Comparison of ENCODE assay signal across 13 cellular contexts in genomic region chr2:1656961-1657841, GRCh38.
DNase-seq lines count a peak whose midpoint lies in the region; ATAC-seq and TF ChIP-seq lines count a peak whose summit lies in the region.
"Had no signal": no experiment of that assay in that cellular context is flagged by ENCODE, and none has a peak within 500 bp of the region (broad histone marks: within the 10 kb centered on the region; RNA-seq: fewer than 3 reads in every experiment).

No MANE protein-coding gene starts in this region.

- no peak overlapping the region for H3K4me3 Mint-ChIP-seq in naive thymus-derived CD4-positive, alpha-beta T cell
- no peak overlapping the region for H3K4me3 Mint-ChIP-seq in activated CD8-positive, alpha-beta T cell treated with anti-CD3 and anti-CD28 coated beads, Interleukin-2, amount 10 ng/mL, durations not matched to agents 7 days and 5 days
- H3K4me3 Mint-ChIP-seq: activated naive CD8-positive, alpha-beta T cell treated with anti-CD3 and anti-CD28 coated beads, Interleukin-2, amount 50 U/mL, for 24 hours had no signal

- TF ChIP-seq RAD21 in HCT116 (IDR thresholded peaks at IDR 0.05; ENCODE audit: low read depth), result no peak

- TF ChIP-seq CTCF in AG04450 (IDR thresholded peaks at IDR 0.05; ENCODE audit: low read depth, low read length) (no peak), HCT116 (IDR thresholded peaks at IDR 0.05 in 2 of 3, conservative IDR thresholded peaks at IDR 0.05 in 1 of 3; ENCODE audit: borderline replicate concordance in 1 of 3, insufficient read depth in 1 of 3, low read depth in 2 of 3, low read length in 2 of 3) (no peak), mammary epithelial cell (conservative IDR thresholded peaks at IDR 0.05 in 1 of 2, IDR thresholded peaks at IDR 0.05 in 1 of 2; ENCODE audit: extremely low read depth in 1 of 2, insufficient read depth in 1 of 2, low read depth in 1 of 2, low read length in 2 of 2) (peak in 1 of 2 donors; percentile 10), hepatocyte (IDR thresholded peaks at IDR 0.05; ENCODE audit: poor library complexity) (no peak)

- no peak overlapping the region for H2AFZ ChIP-seq in HCT116 (ENCODE audit: low read depth, low read length, poor library complexity, severe bottlenecking)
- no peak overlapping the region for H2AFZ ChIP-seq in mammary epithelial cell (ENCODE audit: low read depth, low read length)
- no peak overlapping the region for H2AFZ ChIP-seq in hepatocyte

- H3K9me2 ChIP-seq in HCT116 (ENCODE audit: insufficient read depth), result no peaks in the 10 kb centered on the region
- no peaks in the 10 kb centered on the region for H3K9me2 ChIP-seq in hepatocyte (replicated peaks; ENCODE audit: insufficient read depth)

- CTCF ChIA-PET in AG04450 (lab: Charles Lee) (no interaction called here), HCT116 (lab: Charles Lee) (no interaction called here), mammary epithelial cell (lab: Charles Lee; ENCODE audit: low non-redundant PET) (no interaction called here)
- CTCF ChIA-PET in naive thymus-derived CD4-positive, alpha-beta T cell (lab: Charles Lee), result no interaction called here
- CTCF ChIA-PET in activated CD8-positive, alpha-beta T cell treated with anti-CD3 and anti-CD28 coated beads, Interleukin-2, amount 10 ng/mL, durations not matched to agents 7 days and 5 days (lab: Charles Lee), result no interaction called here

- in situ Hi-C loops in mammary epithelial cell (cut with MboI; ENCODE audit: low sequenced_read_pairs in 2 of 2), result no loop called here

- no peak overlapping the region for H3K4me2 ChIP-seq in HCT116 (ENCODE audit: low read length)
- no peak overlapping the region for H3K4me2 ChIP-seq in mammary epithelial cell (ENCODE audit: insufficient read depth, low read depth, low read length)
- no peak overlapping the region for H3K4me2 ChIP-seq in hepatocyte

- RAD21 ChIA-PET in HCT116 (lab: Charles Lee; ENCODE audit: low non-redundant PET in 1 of 2, low total read pairs in 2 of 2, uncharacterized antibody in 2 of 2, unreplicated experiment in 2 of 2), result no interaction called here

- TF ChIP-seq POLR2A in HCT116 (IDR thresholded peaks at IDR 0.05; ENCODE audit: borderline replicate concordance, extremely low read depth, insufficient read depth, insufficient read length), result no peak

- H3K9me3 ChIP-seq in AG04450 (ENCODE audit: control insufficient read depth, insufficient read depth, low read length), result no peaks in the 10 kb centered on the region
- no peaks in the 10 kb centered on the region for H3K9me3 ChIP-seq in HCT116 (ENCODE audit: control insufficient read depth in 1 of 2, insufficient read depth in 1 of 2, low read depth in 1 of 2, low read length in 2 of 2)
- no peaks in the 10 kb centered on the region for H3K9me3 ChIP-seq in mammary epithelial cell (replicated peaks; ENCODE audit: insufficient read depth, low read length)
- no peaks in the 10 kb centered on the region for H3K9me3 ChIP-seq in naive thymus-derived CD4-positive, alpha-beta T cell (ENCODE audit: control insufficient read depth in 2 of 3, low read length in 3 of 3)
- no peaks in the 10 kb centered on the region for H3K9me3 ChIP-seq in hepatocyte (ENCODE audit: low read depth)
- H3K9me3 ChIP-seq: left lung had no signal

- intact Hi-C loops in HCT116 (cut with micrococcal nuclease), result no loop called here
- intact Hi-C loops in mammary epithelial cell (cut with micrococcal nuclease), result loop anchor here (5.0 kb wide), 1 partner anchor 65 kb away; no protein-coding TSS in a partner anchor
- intact Hi-C loops in naive thymus-derived CD4-positive, alpha-beta T cell (cut with micrococcal nuclease), result no loop called here

- no peak for DNase-seq in AG04450 (ENCODE audit: low read depth, low spot score)
- DNase-seq in HCT116 (ENCODE audit: low read depth, low spot score), result no peak
- peak; percentile 45 for DNase-seq in mammary epithelial cell
- no peak for DNase-seq in naive thymus-derived CD4-positive, alpha-beta T cell
- DNase-seq in stimulated activated CD4-positive, alpha-beta T cell treated with anti-CD3 and anti-CD28 coated beads, Interleukin-4, amount 100 ng/mL, for 1 hour, result no peak
- DNase-seq in hepatocyte (ENCODE audit: low spot score), result no peak
- no peak for DNase-seq in COR-L47 (lab: John Stamatoyannopoulos, UW)
- no peak for DNase-seq in activated CD8-positive, alpha-beta T cell treated with anti-CD3 and anti-CD28 coated beads, Interleukin-2, amount 10 ng/mL, durations not matched to agents 7 days and 5 days
- DNase-seq: activated naive CD8-positive, alpha-beta T cell treated with anti-CD3 and anti-CD28 coated beads, Interleukin-2, amount 50 U/mL, for 24 hours; AML-193; NCI-H446; occipital lobe had no signal

- H3K79me2 ChIP-seq in HCT116 (ENCODE audit: insufficient read depth, low read length), result no peaks in the 10 kb centered on the region
- H3K79me2 ChIP-seq in mammary epithelial cell (ENCODE audit: insufficient read depth, low read length), result no peaks in the 10 kb centered on the region
- H3K79me2 ChIP-seq in hepatocyte, result no peaks in the 10 kb centered on the region

- H3K4me1 Mint-ChIP-seq in naive thymus-derived CD4-positive, alpha-beta T cell, result peaks cover 0 to 2% (median 0%) of the 10 kb centered on the region in 7 donors
- no peaks in the 10 kb centered on the region for H3K4me1 Mint-ChIP-seq in activated CD8-positive, alpha-beta T cell treated with anti-CD3 and anti-CD28 coated beads, Interleukin-2, amount 10 ng/mL, durations not matched to agents 7 days and 5 days (ENCODE audit: low read depth)
- H3K4me1 Mint-ChIP-seq: activated naive CD8-positive, alpha-beta T cell treated with anti-CD3 and anti-CD28 coated beads, Interleukin-2, amount 50 U/mL, for 24 hours had no signal

- 50% methylated on average over 6 of the region's 7 CpGs for WGBS in mammary epithelial cell (ENCODE audit: low coverage, missing lambda C conversion rate)
- 63% methylated on average over 7 of the region's 7 CpGs for WGBS in hepatocyte (ENCODE audit: low lambda C conversion rate, missing lambda C conversion rate)

- POLR2A ChIA-PET in AG04450 (lab: Yijun Ruan, JAX), result no interaction called here
- POLR2A ChIA-PET in HCT116 (lab: Charles Lee), result no interaction called here
- POLR2A ChIA-PET in naive thymus-derived CD4-positive, alpha-beta T cell (lab: Charles Lee), result no interaction called here
- POLR2A ChIA-PET in activated CD8-positive, alpha-beta T cell treated with anti-CD3 and anti-CD28 coated beads, Interleukin-2, amount 10 ng/mL, durations not matched to agents 7 days and 5 days (lab: Charles Lee), result no interaction called here

- peaks cover 0 to 35% (median 6%) of the 10 kb centered on the region in 5 donors for H3K27me3 Mint-ChIP-seq in naive thymus-derived CD4-positive, alpha-beta T cell
- no peaks in the 10 kb centered on the region for H3K27me3 Mint-ChIP-seq in activated CD8-positive, alpha-beta T cell treated with anti-CD3 and anti-CD28 coated beads, Interleukin-2, amount 10 ng/mL, durations not matched to agents 7 days and 5 days (ENCODE audit: low read depth)

- H3K27ac Mint-ChIP-seq in naive thymus-derived CD4-positive, alpha-beta T cell, result no peak overlapping the region
- no peak overlapping the region for H3K27ac Mint-ChIP-seq in activated CD8-positive, alpha-beta T cell treated with anti-CD3 and anti-CD28 coated beads, Interleukin-2, amount 10 ng/mL, durations not matched to agents 7 days and 5 days
- H3K27ac Mint-ChIP-seq: activated naive CD8-positive, alpha-beta T cell treated with anti-CD3 and anti-CD28 coated beads, Interleukin-2, amount 50 U/mL, for 24 hours had no signal

- peaks cover 0 to 2% (median 0%) of the 10 kb centered on the region in 11 donors for H3K9me3 Mint-ChIP-seq in naive thymus-derived CD4-positive, alpha-beta T cell
- no peaks in the 10 kb centered on the region for H3K9me3 Mint-ChIP-seq in activated CD8-positive, alpha-beta T cell treated with anti-CD3 and anti-CD28 coated beads, Interleukin-2, amount 10 ng/mL, durations not matched to agents 7 days and 5 days (ENCODE audit: insufficient read depth)
- H3K9me3 Mint-ChIP-seq: activated naive CD8-positive, alpha-beta T cell treated with anti-CD3 and anti-CD28 coated beads, Interleukin-2, amount 50 U/mL, for 24 hours had no signal

- H3K9ac ChIP-seq in HCT116 (ENCODE audit: low read length) (no peak overlapping the region), mammary epithelial cell (ENCODE audit: insufficient read depth, low read length) (no peak overlapping the region)

- peak; percentile 64 for ATAC-seq in HCT116
- ATAC-seq in naive thymus-derived CD4-positive, alpha-beta T cell, result peak; percentile 2
- ATAC-seq in activated CD8-positive, alpha-beta T cell treated with anti-CD3 and anti-CD28 coated beads, Interleukin-2, amount 10 ng/mL, durations not matched to agents 7 days and 5 days, result no peak
- ATAC-seq: activated naive CD8-positive, alpha-beta T cell treated with anti-CD3 and anti-CD28 coated beads, Interleukin-2, amount 50 U/mL, for 24 hours; left lung had no signal

- H4K20me1 ChIP-seq in HCT116 (ENCODE audit: insufficient read depth), result no peaks in the 10 kb centered on the region
- no peaks in the 10 kb centered on the region for H4K20me1 ChIP-seq in mammary epithelial cell (ENCODE audit: insufficient read depth, low read length)
- no peaks in the 10 kb centered on the region for H4K20me1 ChIP-seq in hepatocyte (ENCODE audit: insufficient read depth, poor library complexity, severe bottlenecking)

- H3K27ac ChIP-seq in AG04450 (ENCODE audit: low read depth, low read length) (peak overlapping the region; percentile 39), HCT116 (ENCODE audit: low read depth, low read length) (no peak overlapping the region), mammary epithelial cell (ENCODE audit: insufficient read depth, low read depth, low read length) (peak overlapping the region; percentile 6), hepatocyte (no peak overlapping the region)
- H3K27ac ChIP-seq in naive thymus-derived CD4-positive, alpha-beta T cell (ENCODE audit: low read depth, low read length), result no peak overlapping the region
- H3K27ac ChIP-seq: left lung had no signal

- H3K4me3 ChIP-seq in AG04450 (ENCODE audit: low read depth, low read length) (no peak overlapping the region), HCT116 (replicated peaks in 1 of 2; ENCODE audit: low read depth in 1 of 2, low read length in 2 of 2) (no peak overlapping the region), mammary epithelial cell (replicated peaks in 1 of 3; ENCODE audit: insufficient read depth in 1 of 3, low read depth in 2 of 3, low read length in 3 of 3) (no peak overlapping the region), hepatocyte (no peak overlapping the region)
- H3K4me3 ChIP-seq in naive thymus-derived CD4-positive, alpha-beta T cell (ENCODE audit: low read length), result no peak overlapping the region
- H3K4me3 ChIP-seq: left lung had no signal

- no peaks in the 10 kb centered on the region for H3K27me3 ChIP-seq in AG04450 (ENCODE audit: control insufficient read depth, insufficient read depth, low read length)
- H3K27me3 ChIP-seq in HCT116 (ENCODE audit: insufficient read depth, low read length), result no peaks in the 10 kb centered on the region
- no peaks in the 10 kb centered on the region for H3K27me3 ChIP-seq in mammary epithelial cell (ENCODE audit: insufficient read depth, low read length)
- H3K27me3 ChIP-seq in naive thymus-derived CD4-positive, alpha-beta T cell (ENCODE audit: control insufficient read depth in 2 of 2, insufficient read depth in 2 of 2, low read length in 2 of 2), result no peaks in the 10 kb centered on the region
- H3K27me3 ChIP-seq in hepatocyte, result no peaks in the 10 kb centered on the region
- H3K27me3 ChIP-seq: left lung had no signal

- BruUV-seq in HCT116 (replicated peaks; lab: Mats Ljungman, UMichigan) (no TSS peak), mammary epithelial cell (replicated peaks; lab: Mats Ljungman, UMichigan) (no TSS peak)

- dilution Hi-C loops in mammary epithelial cell (cut with HindIII; ENCODE audit: low sequenced_read_pairs), result no loop called here

- no peaks in the 10 kb centered on the region for H3K36me3 Mint-ChIP-seq in naive thymus-derived CD4-positive, alpha-beta T cell
- H3K36me3 Mint-ChIP-seq in activated CD8-positive, alpha-beta T cell treated with anti-CD3 and anti-CD28 coated beads, Interleukin-2, amount 10 ng/mL, durations not matched to agents 7 days and 5 days (ENCODE audit: low read depth), result no peaks in the 10 kb centered on the region

- H3K36me3 ChIP-seq in HCT116 (ENCODE audit: control insufficient read depth in 1 of 2, insufficient read depth in 2 of 2, low read length in 2 of 2) (no peaks in the 10 kb centered on the region; a peak in 1 of 4 replicates), mammary epithelial cell (ENCODE audit: insufficient read depth, low read length) (peaks cover 4% of the 10 kb centered on the region), hepatocyte (replicated peaks; ENCODE audit: insufficient read depth, low read depth) (no peaks in the 10 kb centered on the region)
- H3K36me3 ChIP-seq in naive thymus-derived CD4-positive, alpha-beta T cell (ENCODE audit: control insufficient read depth in 2 of 3, insufficient read depth in 3 of 3, low read length in 3 of 3), result no peaks in the 10 kb centered on the region

- H3K4me1 ChIP-seq in HCT116 (ENCODE audit: control insufficient read depth in 1 of 2, insufficient read depth in 2 of 2, low read length in 2 of 2), result no peaks in the 10 kb centered on the region
- H3K4me1 ChIP-seq in mammary epithelial cell (ENCODE audit: insufficient read depth, low read length), result peaks cover 30% of the 10 kb centered on the region
- no peaks in the 10 kb centered on the region for H3K4me1 ChIP-seq in naive thymus-derived CD4-positive, alpha-beta T cell (ENCODE audit: control insufficient read depth in 2 of 2, insufficient read depth in 2 of 2, low read length in 2 of 2)
- H3K4me1 ChIP-seq in hepatocyte (ENCODE audit: insufficient read depth), result no peaks in the 10 kb centered on the region

Comparison
In these comparisons a context has a peak if more than half of its experiments do, and no peak if none do; other contexts are left out.
1. H3K27ac ChIP-seq: peak in AG04450 (single experiment) and mammary epithelial cell (single experiment); none in HCT116 (single experiment), naive thymus-derived CD4-positive, alpha-beta T cell (single experiment) and hepatocyte (single experiment).